ENCODE assay signal across 12 cellular contexts in genomic region chr15:48643236-48643635, GRCh38. TPM values are rescaled to one million over a fixed set of nuclear protein-coding genes. Genes with fewer than 3 reads are reported as not detected.
DNase-seq lines count a peak whose midpoint lies in the region; ATAC-seq and TF ChIP-seq lines count a peak whose summit lies in the region.
"Had no signal": no experiment of that assay in that cellular context is flagged by ENCODE, and none has a peak within 500 bp of the region (broad histone marks: within the 10 kb centered on the region; RNA-seq: fewer than 3 reads in every experiment).

No MANE protein-coding gene starts in this region.

- no peak for TF ChIP-seq POLR2A in testis (IDR thresholded peaks at IDR 0.05)

- DNase-seq in LNCaP clone FGC (ENCODE audit: low read depth) (peak; percentile 58), cardiac fibroblast (ENCODE audit: low read depth in 2 of 2) (peak; percentile 42), testis (no peak), NK-92 (lab: John Stamatoyannopoulos, UW; ENCODE audit: unreplicated experiment) (no peak), HCEC 1CT (no peak)
- DNase-seq in stimulated activated CD4-positive, alpha-beta T cell treated with anti-CD3 and anti-CD28 coated beads, Interleukin-4, amount 100 ng/mL, for 4 hours, result no peak
- DNase-seq: activated CD8-positive, alpha-beta memory T cell treated with anti-CD3 and anti-CD28 coated beads for 24 hours; NCI-H1436 treated with DMSO at 0.1 percent for 48 hours; stimulated activated naive B cell treated with anti-CD40 and anti-IgM and Interleukin-4, amounts not matched to agents 10 μg/mL and 1 μg/mL and 100 μg/mL, for 72 hours had no signal

- H3K36me3 ChIP-seq in muscle layer of colon (ENCODE audit: insufficient read depth, low read length) (no peaks in the 10 kb centered on the region), testis (ENCODE audit: low read depth, missing control alignments) (no peaks in the 10 kb centered on the region)

- no peak for ATAC-seq in HG02678 (IDR thresholded peaks at IDR 0.05; ENCODE audit: unreplicated experiment)
- ATAC-seq: foreskin keratinocyte; stimulated activated naive B cell treated with anti-CD40 and anti-IgM and Interleukin-4, amounts not matched to agents 10 μg/mL and 1 μg/mL and 100 μg/mL, for 72 hours had no signal

- WGBS in testis, 2 donors, result 25 to 34% methylated on average over 3 of the region's 3 CpGs

- H3K4me1 ChIP-seq in muscle layer of colon (ENCODE audit: insufficient read depth, low read length), result peaks cover 4% of the 10 kb centered on the region
- H3K4me1 ChIP-seq in testis, result peaks cover 11% of the 10 kb centered on the region

- H3K9me3 ChIP-seq in muscle layer of colon (ENCODE audit: low read length) (no peaks in the 10 kb centered on the region), testis (no peaks in the 10 kb centered on the region)

- peak overlapping the region; percentile 7 for H3K27ac ChIP-seq in muscle layer of colon (ENCODE audit: low read depth, low read length)
- H3K27ac ChIP-seq in testis, result peak overlapping the region; percentile 96 to 98
- H3K27ac ChIP-seq: foreskin keratinocyte had no signal

- no peak overlapping the region for H3K4me3 ChIP-seq in LNCaP clone FGC (ENCODE audit: low read depth, low read length)
- peak overlapping the region; percentile 84 to 88 for H3K4me3 ChIP-seq in cardiac fibroblast (replicated peaks in 1 of 2; ENCODE audit: low read depth in 2 of 2, low read length in 2 of 2)
- H3K4me3 ChIP-seq in muscle layer of colon (ENCODE audit: low read depth in 1 of 2, low read length in 2 of 2), result peak overlapping the region; percentile 67 to 68
- H3K4me3 ChIP-seq in testis, result peak overlapping the region; percentile 82 to 94

- no peak for TF ChIP-seq CTCF in LNCaP clone FGC (IDR thresholded peaks at IDR 0.05; ENCODE audit: control insufficient read depth, extremely low read depth, insufficient read depth)
- TF ChIP-seq CTCF in cardiac fibroblast (IDR thresholded peaks at IDR 0.05; ENCODE audit: low read depth, low read length), result no peak
- TF ChIP-seq CTCF in testis (IDR thresholded peaks at IDR 0.05), result no peak

- H3K9ac ChIP-seq in muscle layer of colon (ENCODE audit: low read length), result peak overlapping the region; percentile 13

- H3K27me3 ChIP-seq in muscle layer of colon (ENCODE audit: control insufficient read depth in 1 of 2, insufficient read depth in 2 of 2, low read length in 2 of 2), result peaks cover 0 to 6% of the 10 kb centered on the region in 2 donors
- H3K27me3 ChIP-seq in testis, result no peaks in the 10 kb centered on the region

- intact Hi-C loops in testis (cut with DNase I; ENCODE audit: low total_unique reads), result no loop called here

RNA-seq across cellular contexts. Expression of gene FBN1, which starts 2.3 kb away (rescaled TPM):
- 10 to 100 TPM; 48.5 to 68.7 TPM for total RNA-seq in testis
- 77.1 TPM for polyA plus RNA-seq in testis (ENCODE audit: insufficient read depth, low read depth, low replicate concordance)

Comparison
In these comparisons a context has a peak if more than half of its experiments do, and no peak if none do; other contexts are left out.
1. DNase-seq: peak in LNCaP clone FGC (single experiment) and cardiac fibroblast (2 of 2); none in testis (single experiment), stimulated activated CD4-positive, alpha-beta T cell treated with anti-CD3 and anti-CD28 coated beads, Interleukin-4, amount 100 ng/mL, for 4 hours (0 of 2), NK-92 (single experiment) and HCEC 1CT (single experiment).